ENCODE assay signal across 1 cellular context in the genomic region with DNA sequence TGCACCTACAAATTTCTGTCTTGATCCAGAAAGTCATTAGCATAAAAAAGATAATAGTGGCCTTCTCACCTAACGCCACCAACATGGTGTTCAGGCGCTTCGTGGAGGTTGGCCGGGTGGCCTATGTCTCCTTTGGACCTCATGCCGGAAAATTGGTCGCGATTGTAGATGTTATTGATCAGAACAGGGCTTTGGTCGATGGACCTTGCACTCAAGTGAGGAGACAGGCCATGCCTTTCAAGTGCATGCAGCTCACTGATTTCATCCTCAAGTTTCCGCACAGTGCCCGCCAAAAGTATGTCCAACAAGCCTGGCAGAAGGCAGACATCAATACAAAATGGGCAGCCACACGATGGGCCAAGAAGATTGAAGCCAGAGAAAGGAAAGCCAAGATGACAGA. TPM values are rescaled to one million over a fixed set of nuclear protein-coding genes. Genes with fewer than 3 reads are reported as not detected.
"Had no signal": no experiment of that assay in that cellular context is flagged by ENCODE, and none has a peak within 500 bp of the region (broad histone marks: within the 10 kb centered on the region; RNA-seq: fewer than 3 reads in every experiment).

No MANE protein-coding gene starts in this region.

RNA-seq across cellular contexts. Expression of a gene that starts 30.3 kb away (rescaled TPM):
- polyA plus RNA-seq: naive thymus-derived CD4-positive, alpha-beta T cell had no signal
